ENCODE assay signal across 23 cellular contexts in genomic region chr11:63619967-63620366, GRCh38. TPM values are rescaled to one million over a fixed set of nuclear protein-coding genes. Genes with fewer than 3 reads are reported as not detected.
"Had no signal": no experiment of that assay in that cellular context is flagged by ENCODE, and none has a peak within 500 bp of the region (broad histone marks: within the 10 kb centered on the region; RNA-seq: fewer than 3 reads in every experiment).

No MANE protein-coding gene starts in this region.

- H3K4me3 ChIP-seq: heart right ventricle, left lung, neural progenitor cell, thoracic aorta had no signal

- H3K36me3 ChIP-seq: heart right ventricle, left lung, neural progenitor cell, thoracic aorta had no signal

- FAIRE-seq: bronchial epithelial cell, kidney, TTC549 had no signal

- H3K9me3 ChIP-seq: heart right ventricle, left lung, thoracic aorta had no signal

- H2AFZ ChIP-seq: neural progenitor cell had no signal

- H3K27ac ChIP-seq: epithelial cell of prostate, heart right ventricle, neural progenitor cell, thoracic aorta had no signal

- ATAC-seq: heart right ventricle; left lung; naive thymus-derived CD8-positive, alpha-beta T cell; stimulated activated naive B cell treated with anti-CD40 and anti-IgM and Interleukin-4, amounts not matched to agents 10 μg/mL and 1 μg/mL and 100 μg/mL, for 72 hours; T-cell had no signal

- H3K9ac ChIP-seq: neural progenitor cell had no signal

- H3K27me3 ChIP-seq: heart right ventricle, left lung, neural progenitor cell had no signal

- DNase-seq: activated CD4-positive, alpha-beta T cell treated with anti-CD3 and anti-CD28 coated beads for 1 hour; activated effector memory CD4-positive, alpha-beta T cell treated with anti-CD3 and anti-CD28 coated beads, Interleukin-2, amount 50 U/mL, for 16 hours; activated naive CD4-positive, alpha-beta T cell treated with anti-CD3 and anti-CD28 coated beads, Interleukin-2, amount 10 ng/mL, durations not matched to agents 7 days and 5 days; activated T-cell treated with anti-CD3 and anti-CD28 coated beads, Interleukin-2, amount 50 U/mL, for 48 hours; amygdala; cortex of kidney; heart right ventricle; kidney; left lung; naive thymus-derived CD8-positive, alpha-beta T cell; retina; stimulated activated CD4-positive, alpha-beta T cell treated with anti-CD3 and anti-CD28 coated beads, Interleukin-2, amount 100 ng/mL, for 48 hours; stimulated activated CD8-positive, alpha-beta memory T cell treated with anti-CD3 and anti-CD28 coated beads, Interleukin-4, amount 100 ng/mL, for 48 hours; stimulated activated naive B cell treated with anti-CD40 and anti-IgM and Interleukin-4, amounts not matched to agents 10 μg/mL and 1 μg/mL and 100 μg/mL, for 72 hours; T-cell had no signal

RNA-seq across cellular contexts. Expression of gene PLAAT2, which starts 56.8 kb away (rescaled TPM):
- total RNA-seq: fibroblast of villous mesenchyme; lung microvascular endothelial cell; naive thymus-derived CD8-positive, alpha-beta T cell; posterior vena cava; thoracic aorta had no signal
- polyA plus RNA-seq: heart right ventricle had no signal
